Comparison of ENCODE assay signal across 1 cellular context in the genomic region with DNA sequence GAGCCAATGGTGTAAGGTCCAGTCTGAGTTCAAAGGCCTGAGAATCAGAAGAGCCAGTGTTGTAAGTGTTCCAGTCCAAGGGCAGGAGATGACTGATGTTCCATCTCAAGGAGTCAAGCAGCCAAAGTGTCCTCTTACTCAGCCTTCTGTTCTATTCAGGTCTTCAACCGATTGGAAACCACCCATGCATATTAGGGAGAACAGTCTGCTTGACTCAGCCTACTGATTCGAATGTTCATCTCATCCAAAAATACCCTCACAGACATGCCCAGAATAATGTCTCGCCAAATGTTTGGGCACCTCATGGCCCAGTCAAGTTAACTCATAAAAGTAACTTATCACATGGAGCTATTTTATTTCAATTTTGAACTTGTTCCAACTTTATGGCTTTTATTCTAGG.
TF ChIP-seq lines count a peak whose summit lies in the region.

No MANE protein-coding gene starts in this region.

TF ChIP-seq in GM12878, 131 proteins besides CTCF, POLR2A, EP300 and RAD21 (continued from another document):
- peak; percentile 16; the same call in 1 of the 2 replicates for TF ChIP-seq PAX5 (IDR thresholded peaks at IDR 0.05; ENCODE audit: borderline replicate concordance, low read depth, low read length)
